ENCODE assay signal across 36 cellular contexts in genomic region chr5:126065061-126065460, GRCh38.
"Had no signal": no experiment of that assay in that cellular context is flagged by ENCODE, and none has a peak within 500 bp of the region (broad histone marks: within the 10 kb centered on the region; RNA-seq: fewer than 3 reads in every experiment).

No MANE protein-coding gene starts in this region.

- H3K36me3 ChIP-seq: MG63 had no signal

- DNase-seq: Karpas-422, Kasumi-1, MG63, MM.1S, MV-4-11, NCI-H1048, NCI-H1092, NCI-H1092 treated with DMSO at 0.1 percent for 48 hours, NCI-H1105, NCI-H1105 treated with DMSO at 0.1 percent for 48 hours, NCI-H1417, NCI-H1417 treated with DMSO at 0.1 percent for 48 hours, NCI-H1436, NCI-H1436 treated with DMSO at 0.1 percent for 48 hours, NCI-H146, NCI-H1694, NCI-H1694 treated with DMSO at 0.1 percent for 48 hours, NCI-H187, NCI-H187 treated with DMSO at 0.1 percent for 48 hours, NCI-H1930, NCI-H2029, NCI-H2029 treated with DMSO at 0.1 percent for 48 hours, NCI-H2081, NCI-H2081 treated with DMSO at 0.1 percent for 48 hours, NCI-H2107, NCI-H2171, NCI-H2171 treated with DMSO at 0.1 percent for 48 hours, NCI-H2227 treated with DMSO at 0.1 percent for 48 hours, NCI-H226, NCI-H345, NCI-H446, NCI-H446 treated with DMSO at 0.1 percent for 48 hours, NCI-H510A, NCI-H510A treated with DMSO at 0.1 percent for 48 hours, NCI-H524, NCI-H524 treated with DMSO at 0.1 percent for 48 hours had no signal

- H3K4me3 ChIP-seq: MG63 had no signal
